1 cellular context compared by ENCODE assay signal in the genomic region with DNA sequence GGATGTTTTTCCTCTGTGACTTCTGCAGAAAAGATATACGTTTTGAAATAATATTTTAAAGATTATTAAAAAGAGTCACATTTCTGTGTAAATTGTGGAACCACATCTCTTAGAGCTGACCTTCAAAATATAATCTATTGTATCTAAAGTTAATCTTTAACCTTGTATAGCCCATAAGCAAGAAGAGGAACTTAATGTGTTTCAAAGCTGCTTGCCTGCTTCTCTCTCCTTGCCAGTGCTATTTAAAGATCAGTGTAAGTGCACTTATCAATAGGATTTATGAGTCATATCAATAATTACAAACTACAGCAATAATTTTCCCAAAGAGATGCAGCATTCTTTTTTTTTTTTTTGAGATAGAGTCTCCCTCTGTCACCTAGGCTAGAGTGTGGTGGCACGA.
TF ChIP-seq lines count a peak whose summit lies in the region.

No MANE protein-coding gene starts in this region.

TF ChIP-seq in GM12878, 131 proteins besides CTCF, POLR2A, EP300 and RAD21:
- no peak for TF ChIP-seq NR2C2 (IDR thresholded peaks at IDR 0.05; ENCODE audit: borderline replicate concordance, control insufficient read depth, insufficient read length, low read depth)
- peak; percentile 39 to 42; a peak in 2 of 4 replicates for TF ChIP-seq IKZF2 (IDR thresholded peaks at IDR 0.05)
- TF ChIP-seq NFIC (IDR thresholded peaks at IDR 0.05; ENCODE audit: low read depth, low read length), result no peak
- TF ChIP-seq ASH2L (IDR thresholded peaks at IDR 0.05; ENCODE audit: borderline replicate concordance, low read depth), result no peak
- 0 out of 2 replicates have a peak, but pooled peaks have one; percentile 31 for TF ChIP-seq MTA2 (IDR thresholded peaks at IDR 0.05; ENCODE audit: low read depth)
- TF ChIP-seq, protein P1, sequence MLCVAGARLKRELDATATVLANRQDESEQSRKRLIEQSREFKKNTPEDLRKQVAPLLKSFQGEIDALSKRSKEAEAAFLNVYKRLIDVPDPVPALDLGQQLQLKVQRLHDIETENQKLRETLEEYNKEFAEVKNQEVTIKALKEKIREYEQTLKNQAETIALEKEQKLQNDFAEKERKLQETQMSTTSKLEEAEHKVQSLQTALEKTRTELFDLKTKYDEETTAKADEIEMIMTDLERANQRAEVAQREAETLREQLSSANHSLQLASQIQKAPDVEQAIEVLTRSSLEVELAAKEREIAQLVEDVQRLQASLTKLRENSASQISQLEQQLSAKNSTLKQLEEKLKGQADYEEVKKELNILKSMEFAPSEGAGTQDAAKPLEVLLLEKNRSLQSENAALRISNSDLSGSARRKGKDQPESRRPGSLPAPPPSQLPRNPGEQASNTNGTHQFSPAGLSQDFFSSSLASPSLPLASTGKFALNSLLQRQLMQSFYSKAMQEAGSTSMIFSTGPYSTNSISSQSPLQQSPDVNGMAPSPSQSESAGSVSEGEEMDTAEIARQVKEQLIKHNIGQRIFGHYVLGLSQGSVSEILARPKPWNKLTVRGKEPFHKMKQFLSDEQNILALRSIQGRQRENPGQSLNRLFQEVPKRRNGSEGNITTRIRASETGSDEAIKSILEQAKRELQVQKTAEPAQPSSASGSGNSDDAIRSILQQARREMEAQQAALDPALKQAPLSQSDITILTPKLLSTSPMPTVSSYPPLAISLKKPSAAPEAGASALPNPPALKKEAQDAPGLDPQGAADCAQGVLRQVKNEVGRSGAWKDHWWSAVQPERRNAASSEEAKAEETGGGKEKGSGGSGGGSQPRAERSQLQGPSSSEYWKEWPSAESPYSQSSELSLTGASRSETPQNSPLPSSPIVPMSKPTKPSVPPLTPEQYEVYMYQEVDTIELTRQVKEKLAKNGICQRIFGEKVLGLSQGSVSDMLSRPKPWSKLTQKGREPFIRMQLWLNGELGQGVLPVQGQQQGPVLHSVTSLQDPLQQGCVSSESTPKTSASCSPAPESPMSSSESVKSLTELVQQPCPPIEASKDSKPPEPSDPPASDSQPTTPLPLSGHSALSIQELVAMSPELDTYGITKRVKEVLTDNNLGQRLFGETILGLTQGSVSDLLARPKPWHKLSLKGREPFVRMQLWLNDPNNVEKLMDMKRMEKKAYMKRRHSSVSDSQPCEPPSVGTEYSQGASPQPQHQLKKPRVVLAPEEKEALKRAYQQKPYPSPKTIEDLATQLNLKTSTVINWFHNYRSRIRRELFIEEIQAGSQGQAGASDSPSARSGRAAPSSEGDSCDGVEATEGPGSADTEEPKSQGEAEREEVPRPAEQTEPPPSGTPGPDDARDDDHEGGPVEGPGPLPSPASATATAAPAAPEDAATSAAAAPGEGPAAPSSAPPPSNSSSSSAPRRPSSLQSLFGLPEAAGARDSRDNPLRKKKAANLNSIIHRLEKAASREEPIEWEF (IDR thresholded peaks at IDR 0.05; ENCODE audit: insufficient replicate concordance, low read depth, low read length), result peak; percentile 75
